Comparison of ENCODE assay signal across 7 cellular contexts in genomic region chr15:49208102-49208501, GRCh38. TPM values are rescaled to one million over a fixed set of nuclear protein-coding genes. Genes with fewer than 3 reads are reported as not detected.
DNase-seq lines count a peak whose midpoint lies in the region; ATAC-seq, FAIRE-seq and TF ChIP-seq lines count a peak whose summit lies in the region.
"Not testable (repeated sequence)": the region's sequence is repeated elsewhere in the genome, so short reads cannot be mapped to it uniquely, and the experiment has no call there.

No MANE protein-coding gene starts in this region.

- ATAC-seq in activated naive CD8-positive, alpha-beta T cell treated with anti-CD3 and anti-CD28 coated beads, Interleukin-2, amount 10 ng/mL, durations not matched to agents 7 days and 5 days (ENCODE audit: low read depth); GM12878; HepG2: not testable (repeated sequence)

- TF ChIP-seq CTCF in Caco-2 (IDR thresholded peaks at IDR 0.05; ENCODE audit: insufficient read depth in 1 of 2, low read depth in 1 of 2, low read length in 1 of 2, severe bottlenecking in 1 of 2, unreplicated experiment in 1 of 2); GM12878 (IDR thresholded peaks at IDR 0.05 in 2 of 3, conservative IDR thresholded peaks at IDR 0.05 in 1 of 3; ENCODE audit: control insufficient read depth in 2 of 3, extremely low read depth in 1 of 3, insufficient read depth in 1 of 3, low read depth in 3 of 3, low read length in 3 of 3); endothelial cell (IDR thresholded peaks at IDR 0.05; ENCODE audit: unreplicated experiment); HepG2 (CRISPR knock-in tag; IDR thresholded peaks at IDR 0.05): not testable (repeated sequence)

- H3K4me2 ChIP-seq in GM12878 (ENCODE audit: control insufficient read depth, insufficient read depth); HepG2 (ENCODE audit: low read depth, low read length): not testable (repeated sequence)

- not testable (repeated sequence) for H3K27ac ChIP-seq in GM12878 (ENCODE audit: control insufficient read depth, insufficient read depth); HepG2 (ENCODE audit: extremely low read length, insufficient read depth, low read length)

- H3K4me1 Mint-ChIP-seq in Caco-2 (ENCODE audit: low read depth, unreplicated experiment): peaks cover 18% of the 10 kb centered on the region
- peaks cover 36% of the 10 kb centered on the region for H3K4me1 Mint-ChIP-seq in activated naive CD4-positive, alpha-beta T cell treated with anti-CD3 and anti-CD28 coated beads, Interleukin-2, amount 50 U/mL, for 24 hours
- not testable (repeated sequence) for H3K4me1 Mint-ChIP-seq in activated naive CD8-positive, alpha-beta T cell treated with anti-CD3 and anti-CD28 coated beads, Interleukin-2, amount 10 ng/mL, durations not matched to agents 7 days and 5 days; endothelial cell (ENCODE audit: unreplicated experiment)

- RAD21 ChIA-PET in GM12878 (lab: Charles Lee; ENCODE audit: unreplicated experiment): not testable (repeated sequence)

- H3K4me1 ChIP-seq in Caco-2; GM12878 (ENCODE audit: control insufficient read depth, insufficient read depth, low read length); HepG2 (ENCODE audit: insufficient read depth, low read length); mucosa of stomach (ENCODE audit: control insufficient read depth, insufficient read depth, low read length): not testable (repeated sequence)

- not testable (repeated sequence) for FAIRE-seq in GM12878 (lab: Jason Lieb, UNC); HepG2 (lab: Jason Lieb, UNC)

- CTCF ChIA-PET in Caco-2 (lab: Charles Lee); GM12878 (lab: Yijun Ruan, JAX); HepG2 (lab: Yijun Ruan, JAX; ENCODE audit: low intra/inter-chr PET ratio, low total read pairs): not testable (repeated sequence)

- in situ Hi-C loops in GM12878 (cut with MboI); HepG2 (cut with HindIII; ENCODE audit: extremely low pct_ligation_motif_present, low pct_unique_long_range_greater_than_20kb): not testable (repeated sequence)

- H3K27me3 ChIP-seq in Caco-2 (replicated peaks; ENCODE audit: control insufficient read depth, insufficient read depth, low read length); GM12878 (replicated peaks in 1 of 2; ENCODE audit: control insufficient read depth in 2 of 2, insufficient read depth in 2 of 2, low read length in 1 of 2); HepG2 (ENCODE audit: control insufficient read depth in 1 of 2, insufficient read depth in 2 of 2, low read length in 2 of 2); mucosa of stomach (ENCODE audit: control insufficient read depth, insufficient read depth, low read length): not testable (repeated sequence)

- H3K79me2 ChIP-seq in GM12878 (ENCODE audit: control insufficient read depth, insufficient read depth, low read length); HepG2 (ENCODE audit: insufficient read depth, low read length): not testable (repeated sequence)

- H3K9me3 Mint-ChIP-seq in Caco-2 (ENCODE audit: unreplicated experiment): peaks cover 48% of the 10 kb centered on the region
- peaks cover 47% of the 10 kb centered on the region for H3K9me3 Mint-ChIP-seq in activated naive CD4-positive, alpha-beta T cell treated with anti-CD3 and anti-CD28 coated beads, Interleukin-2, amount 50 U/mL, for 24 hours
- peaks cover 42% of the 10 kb centered on the region for H3K9me3 Mint-ChIP-seq in activated naive CD8-positive, alpha-beta T cell treated with anti-CD3 and anti-CD28 coated beads, Interleukin-2, amount 10 ng/mL, durations not matched to agents 7 days and 5 days
- peaks cover 12% of the 10 kb centered on the region for H3K9me3 Mint-ChIP-seq in endothelial cell (ENCODE audit: unreplicated experiment)

- TF ChIP-seq POLR2A in GM12878 (IDR thresholded peaks at IDR 0.05; ENCODE audit: low read depth, low read length); HepG2 (IDR thresholded peaks at IDR 0.05; ENCODE audit: insufficient read depth in 1 of 2, low read depth in 2 of 2, low read length in 2 of 2): not testable (repeated sequence)

- not testable (repeated sequence) for BruUV-seq in Caco-2 (replicated peaks; lab: Mats Ljungman, UMichigan); GM12878 (replicated peaks; lab: Mats Ljungman, UMichigan); HepG2 (replicated peaks; lab: Mats Ljungman, UMichigan)

- not testable (repeated sequence) for H3K9ac ChIP-seq in GM12878 (ENCODE audit: control insufficient read depth, insufficient read depth, low read length); HepG2 (ENCODE audit: insufficient read depth, low read depth, low read length); mucosa of stomach (ENCODE audit: low read length)

- not testable (repeated sequence) for H3K36me3 Mint-ChIP-seq in Caco-2 (ENCODE audit: insufficient read depth, unreplicated experiment)
- H3K36me3 Mint-ChIP-seq in activated naive CD4-positive, alpha-beta T cell treated with anti-CD3 and anti-CD28 coated beads, Interleukin-2, amount 50 U/mL, for 24 hours: peaks cover 74% of the 10 kb centered on the region
- peaks cover 75% of the 10 kb centered on the region for H3K36me3 Mint-ChIP-seq in activated naive CD8-positive, alpha-beta T cell treated with anti-CD3 and anti-CD28 coated beads, Interleukin-2, amount 10 ng/mL, durations not matched to agents 7 days and 5 days
- H3K36me3 Mint-ChIP-seq in endothelial cell (ENCODE audit: low read depth, unreplicated experiment): peaks cover 60% of the 10 kb centered on the region

- TF ChIP-seq RAD21 in GM12878 (IDR thresholded peaks at IDR 0.05; ENCODE audit: insufficient read depth, low read depth, low read length); HepG2 (CRISPR knock-in tag; IDR thresholded peaks at IDR 0.05): not testable (repeated sequence)

- not testable (repeated sequence) for H4K20me1 ChIP-seq in GM12878 (ENCODE audit: control insufficient read depth, insufficient read depth); HepG2 (ENCODE audit: insufficient read depth, low read length)

- peak overlapping the region; percentile 36 for H3K27ac Mint-ChIP-seq in Caco-2 (ENCODE audit: unreplicated experiment)
- peak overlapping the region; percentile 5 for H3K27ac Mint-ChIP-seq in activated naive CD4-positive, alpha-beta T cell treated with anti-CD3 and anti-CD28 coated beads, Interleukin-2, amount 50 U/mL, for 24 hours
- peak overlapping the region; percentile 2 for H3K27ac Mint-ChIP-seq in activated naive CD8-positive, alpha-beta T cell treated with anti-CD3 and anti-CD28 coated beads, Interleukin-2, amount 10 ng/mL, durations not matched to agents 7 days and 5 days
- H3K27ac Mint-ChIP-seq in endothelial cell (ENCODE audit: unreplicated experiment): not testable (repeated sequence)

- not testable (repeated sequence) for H3K9me3 ChIP-seq in Caco-2; GM12878 (replicated peaks; ENCODE audit: control insufficient read depth, insufficient read depth, low read length); mucosa of stomach (ENCODE audit: control insufficient read depth, low read length)
- peaks cover 44% of the 10 kb centered on the region; the same call in 1 of the 2 replicates for H3K9me3 ChIP-seq in HepG2 (ENCODE audit: low read length)

- not testable (repeated sequence) for DNase-seq in Caco-2; activated naive CD8-positive, alpha-beta T cell treated with anti-CD3 and anti-CD28 coated beads, Interleukin-2, amount 10 ng/mL, durations not matched to agents 7 days and 5 days; GM12878 (ENCODE audit: low read depth, low spot score); endothelial cell (ENCODE audit: low spot score); HepG2 (ENCODE audit: low spot score)

- H3K4me3 Mint-ChIP-seq in Caco-2 (ENCODE audit: unreplicated experiment); activated naive CD4-positive, alpha-beta T cell treated with anti-CD3 and anti-CD28 coated beads, Interleukin-2, amount 50 U/mL, for 24 hours; activated naive CD8-positive, alpha-beta T cell treated with anti-CD3 and anti-CD28 coated beads, Interleukin-2, amount 10 ng/mL, durations not matched to agents 7 days and 5 days: not testable (repeated sequence)
- H3K4me3 Mint-ChIP-seq in endothelial cell (ENCODE audit: unreplicated experiment): peak overlapping the region; percentile 43

- intact Hi-C loops in Caco-2 (cut with micrococcal nuclease; ENCODE audit: unreplicated experiment); GM12878 (cut with micrococcal nuclease; ENCODE audit: unreplicated experiment); HepG2 (cut with micrococcal nuclease; ENCODE audit: unreplicated experiment): not testable (repeated sequence)

- H2AFZ ChIP-seq in GM12878 (ENCODE audit: control insufficient read depth, low read depth, low read length); HepG2 (ENCODE audit: low read length): not testable (repeated sequence)

- not testable (repeated sequence) for H3K36me3 ChIP-seq in Caco-2 (ENCODE audit: control insufficient read depth, insufficient read depth, low read length); GM12878 (ENCODE audit: control insufficient read depth in 2 of 2, insufficient read depth in 2 of 2, low read length in 1 of 2); HepG2 (replicated peaks in 1 of 2; ENCODE audit: control insufficient read depth in 1 of 2, insufficient read depth in 2 of 2, low read length in 2 of 2); mucosa of stomach (ENCODE audit: control insufficient read depth, insufficient read depth, low read length)

- SMC1A ChIA-PET in GM12878 (lab: Charles Lee; ENCODE audit: uncharacterized antibody, unreplicated experiment): not testable (repeated sequence)

- POLR2A ChIA-PET in Caco-2 (lab: Charles Lee); activated naive CD8-positive, alpha-beta T cell treated with anti-CD3 and anti-CD28 coated beads, Interleukin-2, amount 10 ng/mL, durations not matched to agents 7 days and 5 days (lab: Charles Lee); GM12878 (lab: Charles Lee); HepG2 (lab: Yijun Ruan, JAX): not testable (repeated sequence)

- TF ChIP-seq EP300 in GM12878 (IDR thresholded peaks at IDR 0.05; ENCODE audit: borderline replicate concordance in 1 of 2, control insufficient read depth in 1 of 2, low read depth in 2 of 2, low read length in 2 of 2); HepG2 (IDR thresholded peaks at IDR 0.05; ENCODE audit: low read depth in 2 of 2, low read length in 2 of 2); HepG2 (CRISPR knock-in tag; IDR thresholded peaks at IDR 0.05; ENCODE audit: borderline replicate concordance): not testable (repeated sequence)

- H3K4me3 ChIP-seq in Caco-2 (ENCODE audit: low read depth, low read length); HepG2 (replicated peaks in 1 of 3; ENCODE audit: insufficient read depth in 1 of 3, low read depth in 2 of 3, low read length in 3 of 3): not testable (repeated sequence)
- peak overlapping the region; percentile 25; the same call in 1 of the 2 replicates for H3K4me3 ChIP-seq in GM12878
- H3K4me3 ChIP-seq in mucosa of stomach (ENCODE audit: low read length): peak overlapping the region; percentile 8

- H3K27me3 Mint-ChIP-seq in Caco-2 (ENCODE audit: insufficient read depth, unreplicated experiment); activated naive CD4-positive, alpha-beta T cell treated with anti-CD3 and anti-CD28 coated beads, Interleukin-2, amount 50 U/mL, for 24 hours; activated naive CD8-positive, alpha-beta T cell treated with anti-CD3 and anti-CD28 coated beads, Interleukin-2, amount 10 ng/mL, durations not matched to agents 7 days and 5 days; endothelial cell (ENCODE audit: unreplicated experiment): not testable (repeated sequence)

RNA-seq across cellular contexts. Expression of gene GALK2, which starts 38.1 kb away (rescaled TPM):
- total RNA-seq in Caco-2 (2022) (25.5 and 29.8 TPM in 2 replicates), GM12878 (2014; rRNA removed) (16.5 and 18.6 TPM in 2 replicates), GM12878 (2014; rRNA removed; fragmentation: Illumina TruSeq; extraction: Trizol) (14.2 and 18.0 TPM in 2 replicates), GM12878 (2021) (11.9 and 15.1 TPM in 2 replicates), endothelial cell (ENCODE audit: unreplicated experiment) (25.7 TPM), HepG2 (2016; rRNA removed; fragmentation: Illumina TruSeq; extraction: Trizol) (32.8 and 45.5 TPM in 2 replicates)
- 10 to 100 TPM; 27.2 to 30.6 TPM for total RNA-seq in activated naive CD8-positive, alpha-beta T cell treated with anti-CD3 and anti-CD28 coated beads, Interleukin-2, amount 10 ng/mL, durations not matched to agents 7 days and 5 days
- total RNA-seq in GM12878 (2013; cell fraction: nucleolus; rRNA removed): 45.1 and 46.2 TPM in 2 replicates
- 9.5 TPM for polyA plus RNA-seq in GM12878 (2011; ENCODE audit: low read depth)
- polyA plus RNA-seq in GM12878 (2011; rRNA removed) (13.5 and 16.2 TPM in 2 replicates), GM12878 (2014; fragmentation: Illumina TruSeq; extraction: Trizol) (13.5 and 17.4 TPM in 2 replicates), GM12878 (2014; fragmentation: Nextera tagmentation; extraction: Ambion mirVana) (10 to 100 TPM; 20.8 to 26.7 TPM), GM12878 (2014; rRNA removed) (10.0 and 14.0 TPM in 2 replicates), GM12878 (2016; fragmentation: Nextera tagmentation; extraction: Ambion mirVana) (10 to 100 TPM; 17.7 to 18.2 TPM), HepG2 (2011; rRNA removed) (15.5 and 17.6 TPM in 2 replicates)
- 11.2 and 11.9 TPM in 2 replicates for polyA plus RNA-seq in GM12878 (2011; cell fraction: cytosol; rRNA removed)
- polyA plus RNA-seq in GM12878 (2011; cell fraction: nucleus; rRNA removed): 9.1 and 10.8 TPM in 2 replicates
- polyA plus RNA-seq in GM12878 (2012): 14.1 and 17.6 TPM in 2 replicates
- polyA minus RNA-seq in GM12878 (2011; rRNA and poly(A)+ RNA removed): 15.4 and 24.9 TPM in 2 replicates
- 4.4 and 10.1 TPM in 2 replicates for polyA minus RNA-seq in GM12878 (2011; cell fraction: cytosol; rRNA and poly(A)+ RNA removed)
- polyA minus RNA-seq in GM12878 (2011; cell fraction: nucleus; rRNA and poly(A)+ RNA removed): 25.3 and 32.4 TPM in 2 replicates
- 72.1 and 80.6 TPM in 2 replicates for total RNA-seq in HepG2 (2016; cell fraction: cytosol; rRNA removed; fragmentation: Illumina TruSeq; extraction: Trizol; ENCODE audit: low read depth)
- total RNA-seq in HepG2 (2016; cell fraction: insoluble cytoplasmic fraction; rRNA removed; fragmentation: Illumina TruSeq; extraction: Trizol): 34.2 and 46.1 TPM in 2 replicates
- total RNA-seq in HepG2 (2016; cell fraction: membrane; rRNA removed; fragmentation: Illumina TruSeq; extraction: Trizol): 33.4 and 33.6 TPM in 2 replicates
- 29.3 and 32.8 TPM in 2 replicates for total RNA-seq in HepG2 (2016; cell fraction: nucleus; rRNA removed; fragmentation: Illumina TruSeq; extraction: Trizol)
- polyA plus RNA-seq in HepG2 (2011; cell fraction: cytosol; rRNA removed): 17.8 and 18.0 TPM in 2 replicates
- polyA plus RNA-seq in HepG2 (2011; cell fraction: nucleus; rRNA removed): 10.2 and 12.7 TPM in 2 replicates
- 11.5 and 15.3 TPM in 2 replicates for polyA plus RNA-seq in HepG2 (2012)
- 1.6 and 1.9 TPM in 2 replicates for polyA plus RNA-seq in HepG2 (2016; cell fraction: cytosol; fragmentation: Illumina TruSeq; extraction: Trizol; ENCODE audit: low read depth)
- polyA plus RNA-seq in HepG2 (2016; cell fraction: insoluble cytoplasmic fraction; fragmentation: Illumina TruSeq; extraction: Trizol; ENCODE audit: low read depth): 29.5 and 33.0 TPM in 2 replicates
- polyA plus RNA-seq in HepG2 (2016; cell fraction: membrane; fragmentation: Illumina TruSeq; extraction: Trizol; ENCODE audit: low read depth): 4.7 and 5.0 TPM in 2 replicates
- 15.1 and 15.4 TPM in 2 replicates for polyA plus RNA-seq in HepG2 (2016; cell fraction: nucleus; fragmentation: Illumina TruSeq; extraction: Trizol; ENCODE audit: insufficient read depth, low read depth)
- polyA minus RNA-seq in HepG2 (2011; rRNA and poly(A)+ RNA removed; ENCODE audit: low replicate concordance): 26.0 and 77.8 TPM in 2 replicates
- polyA minus RNA-seq in HepG2 (2011; cell fraction: cytosol; rRNA and poly(A)+ RNA removed): 18.2 and 19.0 TPM in 2 replicates
- 41.5 and 42.8 TPM in 2 replicates for polyA minus RNA-seq in HepG2 (2011; cell fraction: nucleus; rRNA and poly(A)+ RNA removed)

RNA-seq across cellular contexts. Expression of gene COPS2, which starts 52.7 kb away (rescaled TPM):
- total RNA-seq in Caco-2 (2022): 83.8 and 85.4 TPM in 2 replicates
- 10 to 100 TPM; 58.9 to 61.1 TPM for total RNA-seq in activated naive CD8-positive, alpha-beta T cell treated with anti-CD3 and anti-CD28 coated beads, Interleukin-2, amount 10 ng/mL, durations not matched to agents 7 days and 5 days
- 56.6 and 60.9 TPM in 2 replicates for total RNA-seq in GM12878 (2013; cell fraction: nucleolus; rRNA removed)
- 31.5 and 35.3 TPM in 2 replicates for total RNA-seq in GM12878 (2014; rRNA removed)
- total RNA-seq in GM12878 (2014; rRNA removed; fragmentation: Illumina TruSeq; extraction: Trizol): 102 and 106 TPM in 2 replicates
- 72.0 and 74.6 TPM in 2 replicates for total RNA-seq in GM12878 (2021)
- polyA plus RNA-seq in GM12878 (2011; ENCODE audit: low read depth): 38.0 TPM
- 78.0 and 155 TPM in 2 replicates for polyA plus RNA-seq in GM12878 (2011; rRNA removed)
- 18.2 and 23.2 TPM in 2 replicates for polyA plus RNA-seq in GM12878 (2011; cell fraction: cytosol; rRNA removed)
- polyA plus RNA-seq in GM12878 (2011; cell fraction: nucleus; rRNA removed): 22.7 and 24.1 TPM in 2 replicates
- 51.4 and 61.9 TPM in 2 replicates for polyA plus RNA-seq in GM12878 (2012)
- polyA plus RNA-seq in GM12878 (2014; fragmentation: Illumina TruSeq; extraction: Trizol): 115 and 156 TPM in 2 replicates
- polyA plus RNA-seq in GM12878 (2014; fragmentation: Nextera tagmentation; extraction: Ambion mirVana): 10 to 100 TPM; 74.5 to 85.9 TPM
- 62.6 and 78.7 TPM in 2 replicates for polyA plus RNA-seq in GM12878 (2014; rRNA removed)
- polyA plus RNA-seq in GM12878 (2016; fragmentation: Nextera tagmentation; extraction: Ambion mirVana): 10 to 100 TPM; 40.9 to 50.9 TPM
- 30.9 and 58.7 TPM in 2 replicates for polyA minus RNA-seq in GM12878 (2011; rRNA and poly(A)+ RNA removed)
- polyA minus RNA-seq in GM12878 (2011; cell fraction: cytosol; rRNA and poly(A)+ RNA removed): 20.1 and 21.2 TPM in 2 replicates
- polyA minus RNA-seq in GM12878 (2011; cell fraction: nucleus; rRNA and poly(A)+ RNA removed): 16.3 and 30.5 TPM in 2 replicates
- 71.8 TPM for total RNA-seq in endothelial cell (ENCODE audit: unreplicated experiment)
- 66.3 and 138 TPM in 2 replicates for total RNA-seq in HepG2 (2016; rRNA removed; fragmentation: Illumina TruSeq; extraction: Trizol)
- 16.9 and 17.5 TPM in 2 replicates for total RNA-seq in HepG2 (2016; cell fraction: cytosol; rRNA removed; fragmentation: Illumina TruSeq; extraction: Trizol; ENCODE audit: low read depth)
- 67.4 and 133 TPM in 2 replicates for total RNA-seq in HepG2 (2016; cell fraction: insoluble cytoplasmic fraction; rRNA removed; fragmentation: Illumina TruSeq; extraction: Trizol)
- total RNA-seq in HepG2 (2016; cell fraction: membrane; rRNA removed; fragmentation: Illumina TruSeq; extraction: Trizol): 39.0 and 53.3 TPM in 2 replicates
- 49.0 and 49.9 TPM in 2 replicates for total RNA-seq in HepG2 (2016; cell fraction: nucleus; rRNA removed; fragmentation: Illumina TruSeq; extraction: Trizol)
- 25.7 and 37.8 TPM in 2 replicates for polyA plus RNA-seq in HepG2 (2011; rRNA removed)
- polyA plus RNA-seq in HepG2 (2011; cell fraction: cytosol; rRNA removed): 15.6 and 21.6 TPM in 2 replicates
- polyA plus RNA-seq in HepG2 (2011; cell fraction: nucleus; rRNA removed): 7.0 and 7.2 TPM in 2 replicates
- polyA plus RNA-seq in HepG2 (2012): 58.5 and 91.3 TPM in 2 replicates
- 14.3 and 14.8 TPM in 2 replicates for polyA plus RNA-seq in HepG2 (2016; cell fraction: cytosol; fragmentation: Illumina TruSeq; extraction: Trizol; ENCODE audit: low read depth)
- 152 and 162 TPM in 2 replicates for polyA plus RNA-seq in HepG2 (2016; cell fraction: insoluble cytoplasmic fraction; fragmentation: Illumina TruSeq; extraction: Trizol; ENCODE audit: low read depth)
- 29.6 and 29.9 TPM in 2 replicates for polyA plus RNA-seq in HepG2 (2016; cell fraction: membrane; fragmentation: Illumina TruSeq; extraction: Trizol; ENCODE audit: low read depth)
- 46.6 and 52.8 TPM in 2 replicates for polyA plus RNA-seq in HepG2 (2016; cell fraction: nucleus; fragmentation: Illumina TruSeq; extraction: Trizol; ENCODE audit: insufficient read depth, low read depth)
- polyA minus RNA-seq in HepG2 (2011; rRNA and poly(A)+ RNA removed; ENCODE audit: low replicate concordance): 8.9 and 27.8 TPM in 2 replicates
- polyA minus RNA-seq in HepG2 (2011; cell fraction: cytosol; rRNA and poly(A)+ RNA removed): 34.3 and 37.6 TPM in 2 replicates
- 61.2 and 72.2 TPM in 2 replicates for polyA minus RNA-seq in HepG2 (2011; cell fraction: nucleus; rRNA and poly(A)+ RNA removed)
